In genomic region chr6:54059683-54060082, GRCh38 we compare ENCODE assay signal across 1 cellular context.
TF ChIP-seq lines count a peak whose summit lies in the region.

No MANE protein-coding gene starts in this region.

TF ChIP-seq in H1, 55 proteins besides CTCF, POLR2A, EP300 and RAD21 (continued from another document):
- TF ChIP-seq ATF3 (IDR thresholded peaks at IDR 0.05; ENCODE audit: insufficient read depth, low read depth, low read length) (no peak), SAP30 (IDR thresholded peaks at IDR 0.05; ENCODE audit: insufficient read depth, insufficient replicate concordance, low read length) (no peak), SIRT6 (IDR thresholded peaks at IDR 0.05; ENCODE audit: low read length) (no peak), TEAD4 (IDR thresholded peaks at IDR 0.05; ENCODE audit: low read depth, low read length) (no peak)
